Comparison of ENCODE assay signal across 2 cellular contexts in the genomic region with DNA sequence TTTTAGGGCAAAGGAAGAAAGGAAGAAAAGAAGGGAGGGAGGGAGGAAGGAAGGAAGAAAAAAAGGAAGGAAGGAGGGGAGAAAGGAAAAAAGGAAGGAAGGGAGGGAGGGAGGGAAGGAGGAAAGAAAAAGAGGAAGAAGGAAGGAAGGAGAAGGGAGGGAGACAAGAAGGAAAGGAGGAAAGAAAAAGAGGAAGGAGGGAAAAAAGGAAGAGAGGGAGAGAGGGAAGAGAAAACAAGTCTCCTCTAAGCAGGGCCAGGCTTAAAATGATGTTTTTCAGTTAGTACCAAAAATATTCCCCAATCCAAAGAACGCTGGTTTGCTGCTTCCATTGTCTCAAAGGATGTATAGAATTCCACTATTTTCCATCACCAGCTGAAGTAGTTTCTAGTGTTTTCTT.
TF ChIP-seq lines count a peak whose summit lies in the region.

No MANE protein-coding gene starts in this region.

TF ChIP-seq in HepG2, 621 proteins besides CTCF, POLR2A, EP300 and RAD21:
- TF ChIP-seq ZMAT3 (CRISPR knock-in tag; conservative IDR thresholded peaks at IDR 0.05) (no peak), HNRNPK (IDR thresholded peaks at IDR 0.05; ENCODE audit: low read depth, low read length, poor library complexity, severe bottlenecking) (peak; percentile 58)

TF ChIP-seq in K562, 482 proteins besides CTCF, POLR2A, EP300 and RAD21:
- no peak for TF ChIP-seq ZSCAN29 (IDR thresholded peaks at IDR 0.05)
- TF ChIP-seq, protein P1, sequence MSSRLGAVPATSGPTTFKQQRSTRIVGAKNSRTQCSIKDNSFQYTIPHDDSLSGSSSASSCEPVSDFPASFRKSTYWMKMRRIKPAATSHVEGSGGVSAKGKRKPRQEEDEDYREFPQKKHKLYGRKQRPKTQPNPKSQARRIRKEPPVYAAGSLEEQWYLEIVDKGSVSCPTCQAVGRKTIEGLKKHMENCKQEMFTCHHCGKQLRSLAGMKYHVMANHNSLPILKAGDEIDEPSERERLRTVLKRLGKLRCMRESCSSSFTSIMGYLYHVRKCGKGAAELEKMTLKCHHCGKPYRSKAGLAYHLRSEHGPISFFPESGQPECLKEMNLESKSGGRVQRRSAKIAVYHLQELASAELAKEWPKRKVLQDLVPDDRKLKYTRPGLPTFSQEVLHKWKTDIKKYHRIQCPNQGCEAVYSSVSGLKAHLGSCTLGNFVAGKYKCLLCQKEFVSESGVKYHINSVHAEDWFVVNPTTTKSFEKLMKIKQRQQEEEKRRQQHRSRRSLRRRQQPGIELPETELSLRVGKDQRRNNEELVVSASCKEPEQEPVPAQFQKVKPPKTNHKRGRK (tag; IDR thresholded peaks at IDR 0.05): peak; percentile 81
- TF ChIP-seq ETS2 (tag; IDR thresholded peaks at IDR 0.05; ENCODE audit: borderline replicate concordance, poor library complexity, severe bottlenecking): no peak
- no peak for TF ChIP-seq ZNF699 (CRISPR knock-in tag; IDR thresholded peaks at IDR 0.05; ENCODE audit: insufficient replicate concordance)
- TF ChIP-seq, protein P2, sequence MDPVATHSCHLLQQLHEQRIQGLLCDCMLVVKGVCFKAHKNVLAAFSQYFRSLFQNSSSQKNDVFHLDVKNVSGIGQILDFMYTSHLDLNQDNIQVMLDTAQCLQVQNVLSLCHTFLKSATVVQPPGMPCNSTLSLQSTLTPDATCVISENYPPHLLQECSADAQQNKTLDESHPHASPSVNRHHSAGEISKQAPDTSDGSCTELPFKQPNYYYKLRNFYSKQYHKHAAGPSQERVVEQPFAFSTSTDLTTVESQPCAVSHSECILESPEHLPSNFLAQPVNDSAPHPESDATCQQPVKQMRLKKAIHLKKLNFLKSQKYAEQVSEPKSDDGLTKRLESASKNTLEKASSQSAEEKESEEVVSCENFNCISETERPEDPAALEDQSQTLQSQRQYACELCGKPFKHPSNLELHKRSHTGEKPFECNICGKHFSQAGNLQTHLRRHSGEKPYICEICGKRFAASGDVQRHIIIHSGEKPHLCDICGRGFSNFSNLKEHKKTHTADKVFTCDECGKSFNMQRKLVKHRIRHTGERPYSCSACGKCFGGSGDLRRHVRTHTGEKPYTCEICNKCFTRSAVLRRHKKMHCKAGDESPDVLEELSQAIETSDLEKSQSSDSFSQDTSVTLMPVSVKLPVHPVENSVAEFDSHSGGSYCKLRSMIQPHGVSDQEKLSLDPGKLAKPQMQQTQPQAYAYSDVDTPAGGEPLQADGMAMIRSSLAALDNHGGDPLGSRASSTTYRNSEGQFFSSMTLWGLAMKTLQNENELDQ (CRISPR knock-in tag; IDR thresholded peaks at IDR 0.05; ENCODE audit: borderline replicate concordance): no peak
TF ChIP-seq in K562: peak in this region for 1.
